9 cellular contexts compared by ENCODE assay signal in the genomic region with DNA sequence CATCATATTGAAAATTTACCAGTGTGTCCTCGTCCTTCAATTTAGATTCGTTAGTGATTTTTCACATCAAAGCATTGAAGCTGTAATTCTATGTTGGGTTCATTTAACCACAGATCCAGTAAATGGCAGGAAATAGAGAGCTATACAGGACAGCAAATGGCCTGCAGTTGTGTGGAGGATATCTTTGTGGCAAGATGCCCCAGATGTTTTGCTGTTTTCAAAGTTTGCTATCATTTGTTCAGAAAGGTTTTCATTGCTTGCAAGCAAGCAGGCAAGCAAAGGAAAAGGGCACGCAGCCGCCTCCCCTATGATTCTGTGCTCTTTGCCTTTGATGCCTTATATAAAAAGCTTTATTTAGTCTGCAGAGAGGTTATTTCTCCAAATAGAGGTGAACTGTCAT.
A peak's percentile ranks its signal among the peaks of the same experiment; 100 is the strongest.
DNase-seq lines count a peak whose midpoint lies in the region; ATAC-seq and TF ChIP-seq lines count a peak whose summit lies in the region.
"Had no signal": no experiment of that assay in that cellular context is flagged by ENCODE, and none has a peak within 500 bp of the region (broad histone marks: within the 10 kb centered on the region; RNA-seq: fewer than 3 reads in every experiment).

No MANE protein-coding gene starts in this region.

- H3K27me3 ChIP-seq in BLaER1 treated with 17β-estradiol and CSF1 and Interleukin-3, amounts not matched to agents 10 nM and 100 nM: no peaks in the 10 kb centered on the region
- H3K27me3 ChIP-seq in Karpas-422 (ENCODE audit: low read length) (no peaks in the 10 kb centered on the region), body of pancreas (no peaks in the 10 kb centered on the region)
- H3K27me3 ChIP-seq in naive thymus-derived CD4-positive, alpha-beta T cell (ENCODE audit: control insufficient read depth in 2 of 2, insufficient read depth in 2 of 2, low read length in 2 of 2): no peaks in the 10 kb centered on the region

- intact Hi-C loops in body of pancreas (cut with DNase I): no loop called here
- intact Hi-C loops in naive thymus-derived CD4-positive, alpha-beta T cell (cut with micrococcal nuclease): loop anchor here (1.0 to 10.0 kb wide), 8 partner anchors 8 to 899 kb away; partner anchors contain the start of genes ADAT2 (in 1 of the 2), PEX3 (in 1 of the 2) and STX11 (in 1 of the 2)

- no peaks in the 10 kb centered on the region for H3K27me3 Mint-ChIP-seq in naive thymus-derived CD4-positive, alpha-beta T cell

- peak overlapping the region; percentile 86 to 97 (median 92) for H3K4me2 ChIP-seq in BLaER1 treated with 17β-estradiol and CSF1 and Interleukin-3, amounts not matched to agents 10 nM and 100 nM
- peak overlapping the region; percentile 67 for H3K4me2 ChIP-seq in Karpas-422 (ENCODE audit: low read depth, low read length, poor library complexity, severe bottlenecking)

- TF ChIP-seq CTCF in body of pancreas (IDR thresholded peaks at IDR 0.05): no peak

- peak overlapping the region; percentile 72 to 97 (median 85) for H3K4me3 Mint-ChIP-seq in naive thymus-derived CD4-positive, alpha-beta T cell

- TF ChIP-seq POLR2A in body of pancreas (IDR thresholded peaks at IDR 0.05): no peak

- peaks cover 0 to 6% (median 0%) of the 10 kb centered on the region in 11 donors for H3K9me3 Mint-ChIP-seq in naive thymus-derived CD4-positive, alpha-beta T cell

- H4K20me1 ChIP-seq in BLaER1 treated with 17β-estradiol and CSF1 and Interleukin-3, amounts not matched to agents 10 nM and 100 nM: peaks cover 0 to 7% (median 0%) of the 10 kb centered on the region in 11 experiments; a peak in 4 of 22 replicates
- peaks cover 3% of the 10 kb centered on the region; the same call in 1 of the 2 replicates for H4K20me1 ChIP-seq in Karpas-422 (ENCODE audit: insufficient read depth, low read depth, low read length)

- peaks cover 0 to 18% (median 8%) of the 10 kb centered on the region in 11 experiments; a peak in 6 of 22 replicates for H3K9me3 ChIP-seq in BLaER1 treated with 17β-estradiol and CSF1 and Interleukin-3, amounts not matched to agents 10 nM and 100 nM (replicated peaks in 1 of 11)
- no peaks in the 10 kb centered on the region for H3K9me3 ChIP-seq in Karpas-422 (ENCODE audit: low read length)
- H3K9me3 ChIP-seq in body of pancreas: no peaks in the 10 kb centered on the region
- H3K9me3 ChIP-seq in naive thymus-derived CD4-positive, alpha-beta T cell (ENCODE audit: control insufficient read depth in 2 of 3, low read length in 3 of 3): no peaks in the 10 kb centered on the region

- no peaks in the 10 kb centered on the region for H3K9me2 ChIP-seq in Karpas-422 (replicated peaks; ENCODE audit: insufficient read depth, low read length)

- POLR2A ChIA-PET in naive thymus-derived CD4-positive, alpha-beta T cell (lab: Charles Lee): interaction anchor here (0.9 kb wide), 1 partner anchor 9 kb away, joined by 4 read pairs; no protein-coding TSS in a partner anchor

- H3K36me3 Mint-ChIP-seq in naive thymus-derived CD4-positive, alpha-beta T cell: peaks cover 10 to 26% (median 11%) of the 10 kb centered on the region in 5 donors

- peaks cover 79 to 97% (median 87%) of the 10 kb centered on the region in 10 experiments for H3K4me1 ChIP-seq in BLaER1 treated with 17β-estradiol and CSF1 and Interleukin-3, amounts not matched to agents 10 nM and 100 nM
- H3K4me1 ChIP-seq in Karpas-422 (ENCODE audit: low read length) (peaks cover 41% of the 10 kb centered on the region), body of pancreas (peaks cover 54% of the 10 kb centered on the region)
- peaks cover 67 to 85% of the 10 kb centered on the region in 2 donors for H3K4me1 ChIP-seq in naive thymus-derived CD4-positive, alpha-beta T cell (ENCODE audit: control insufficient read depth in 2 of 2, insufficient read depth in 2 of 2, low read length in 2 of 2)

- H3K27ac ChIP-seq in BLaER1 treated with 17β-estradiol and CSF1 and Interleukin-3, amounts not matched to agents 10 nM and 100 nM: peak overlapping the region; percentile 51 to 96 (median 92); a peak in 21 of 22 replicates
- H3K27ac ChIP-seq in Karpas-422 (ENCODE audit: low read length) (no peak overlapping the region), body of pancreas (peak overlapping the region; percentile 6 to 74 (median 36))
- peak overlapping the region; percentile 76 for H3K27ac ChIP-seq in naive thymus-derived CD4-positive, alpha-beta T cell (ENCODE audit: low read depth, low read length)

- H3K4me1 Mint-ChIP-seq in naive thymus-derived CD4-positive, alpha-beta T cell: peaks cover 73 to 96% (median 80%) of the 10 kb centered on the region in 7 donors

- H3K4me3 ChIP-seq in BLaER1 treated with 17β-estradiol and CSF1 and Interleukin-3, amounts not matched to agents 10 nM and 100 nM: peak overlapping the region; percentile 46 to 70 (median 57)
- H3K4me3 ChIP-seq in Karpas-422 (ENCODE audit: low read length) (no peak overlapping the region), body of pancreas (no peak overlapping the region)
- peak overlapping the region; percentile 53 for H3K4me3 ChIP-seq in naive thymus-derived CD4-positive, alpha-beta T cell (ENCODE audit: low read length)

- H2AFZ ChIP-seq in Karpas-422 (ENCODE audit: low read length): no peak overlapping the region

- CTCF ChIA-PET in naive thymus-derived CD4-positive, alpha-beta T cell (lab: Charles Lee): no interaction called here

- H3K27ac Mint-ChIP-seq in naive thymus-derived CD4-positive, alpha-beta T cell: peak overlapping the region; percentile 88 to 99 (median 95)

- 45 to 56% methylated on average over 4 of the region's 4 CpGs for WGBS in body of pancreas, 2 donors

- no peak for DNase-seq in Karpas-422
- DNase-seq in body of pancreas: no peak
- peak in 4 of 9 donors; percentile 26 to 43 (median 32) for DNase-seq in naive thymus-derived CD4-positive, alpha-beta T cell
- no peak for DNase-seq in epidermal melanocyte (ENCODE audit: insufficient read length, low spot score)
- DNase-seq: NCI-H226 had no signal

- H3K79me2 ChIP-seq in Karpas-422 (ENCODE audit: low read length): no peaks in the 10 kb centered on the region

- peak overlapping the region; percentile 73 to 88 (median 81); a peak in 21 of 22 replicates for H3K9ac ChIP-seq in BLaER1 treated with 17β-estradiol and CSF1 and Interleukin-3, amounts not matched to agents 10 nM and 100 nM
- H3K9ac ChIP-seq in Karpas-422 (ENCODE audit: low read length): no peak overlapping the region

- peaks cover 0 to 32% (median 18%) of the 10 kb centered on the region in 11 experiments; a peak in 15 of 22 replicates for H3K36me3 ChIP-seq in BLaER1 treated with 17β-estradiol and CSF1 and Interleukin-3, amounts not matched to agents 10 nM and 100 nM
- H3K36me3 ChIP-seq in Karpas-422 (ENCODE audit: insufficient read depth, low read length) (no peaks in the 10 kb centered on the region), body of pancreas (replicated peaks in 1 of 2; ENCODE audit: insufficient read depth in 1 of 2, low read depth in 2 of 2) (no peaks in the 10 kb centered on the region)
- H3K36me3 ChIP-seq in naive thymus-derived CD4-positive, alpha-beta T cell (ENCODE audit: control insufficient read depth in 2 of 3, insufficient read depth in 3 of 3, low read length in 3 of 3): no peaks in the 10 kb centered on the region

- no peak for ATAC-seq in body of pancreas
- ATAC-seq in naive thymus-derived CD4-positive, alpha-beta T cell: no peak
- ATAC-seq in HG02970 (IDR thresholded peaks at IDR 0.05; ENCODE audit: low FRiP score, unreplicated experiment): no peak
- ATAC-seq in HG03342 (IDR thresholded peaks at IDR 0.05; ENCODE audit: unreplicated experiment): no peak
- ATAC-seq in GM19023 (IDR thresholded peaks at IDR 0.05; ENCODE audit: unreplicated experiment): no peak

Comparison
In these comparisons a context has a peak if more than half of its experiments do, and no peak if none do; other contexts are left out.
1. H3K4me3 ChIP-seq: peak in BLaER1 treated with 17β-estradiol and CSF1 and Interleukin-3, amounts not matched to agents 10 nM and 100 nM (10 of 10) and naive thymus-derived CD4-positive, alpha-beta T cell (single experiment); none in Karpas-422 (single experiment) and body of pancreas (0 of 2).